ENCODE assay signal across 10 cellular contexts in genomic region chr12:70317781-70318180, GRCh38. TPM values are rescaled to one million over a fixed set of nuclear protein-coding genes. Genes with fewer than 3 reads are reported as not detected.
DNase-seq lines count a peak whose midpoint lies in the region; ATAC-seq and TF ChIP-seq lines count a peak whose summit lies in the region.
"Had no signal": no experiment of that assay in that cellular context is flagged by ENCODE, and none has a peak within 500 bp of the region (broad histone marks: within the 10 kb centered on the region; RNA-seq: fewer than 3 reads in every experiment).

No MANE protein-coding gene starts in this region.

- no peaks in the 10 kb centered on the region for H3K9me3 ChIP-seq in naive thymus-derived CD4-positive, alpha-beta T cell (ENCODE audit: control insufficient read depth in 2 of 3, low read length in 3 of 3)
- no peaks in the 10 kb centered on the region for H3K9me3 ChIP-seq in smooth muscle cell (replicated peaks; ENCODE audit: low read depth)

- peaks cover 88% of the 10 kb centered on the region for H4K20me1 ChIP-seq in smooth muscle cell (ENCODE audit: low read depth)

- peaks cover 6 to 30% (median 13%) of the 10 kb centered on the region in 5 donors for H3K36me3 Mint-ChIP-seq in naive thymus-derived CD4-positive, alpha-beta T cell

- H3K4me3 ChIP-seq in NB4 (ENCODE audit: low read depth, low read length), result no peak overlapping the region
- H3K4me3 ChIP-seq in naive thymus-derived CD4-positive, alpha-beta T cell (ENCODE audit: low read length), result no peak overlapping the region
- H3K4me3 ChIP-seq in smooth muscle cell, result no peak overlapping the region

- no peak for TF ChIP-seq CTCF in NB4 (IDR thresholded peaks at IDR 0.05; ENCODE audit: low read depth, low read length)
- TF ChIP-seq CTCF in smooth muscle cell (IDR thresholded peaks at IDR 0.05; ENCODE audit: borderline replicate concordance, insufficient read depth, poor library complexity, severe bottlenecking), result no peak

- H3K27ac ChIP-seq in naive thymus-derived CD4-positive, alpha-beta T cell (ENCODE audit: low read depth, low read length), result no peak overlapping the region
- H3K27ac ChIP-seq in smooth muscle cell (ENCODE audit: low read depth), result no peak overlapping the region

- peaks cover 26 to 75% (median 61%) of the 10 kb centered on the region in 7 donors for H3K4me1 Mint-ChIP-seq in naive thymus-derived CD4-positive, alpha-beta T cell
- H3K4me1 Mint-ChIP-seq: brain had no signal

- peak overlapping the region in 3 of 10 donors; percentile 4 to 10 (median 6) for H3K4me3 Mint-ChIP-seq in naive thymus-derived CD4-positive, alpha-beta T cell
- H3K4me3 Mint-ChIP-seq: brain had no signal

- CTCF ChIA-PET in naive thymus-derived CD4-positive, alpha-beta T cell (lab: Charles Lee), result no interaction called here

- H3K4me2 ChIP-seq in smooth muscle cell, result no peak overlapping the region

- H2AFZ ChIP-seq in smooth muscle cell (ENCODE audit: low read depth), result no peak overlapping the region

- no peaks in the 10 kb centered on the region for H3K36me3 ChIP-seq in naive thymus-derived CD4-positive, alpha-beta T cell (ENCODE audit: control insufficient read depth in 2 of 3, insufficient read depth in 3 of 3, low read length in 3 of 3)
- H3K36me3 ChIP-seq in smooth muscle cell (ENCODE audit: low read depth), result no peaks in the 10 kb centered on the region

- peak overlapping the region in 3 of 9 donors; percentile 22 to 36 (median 27) for H3K27ac Mint-ChIP-seq in naive thymus-derived CD4-positive, alpha-beta T cell
- H3K27ac Mint-ChIP-seq: brain had no signal

- DNase-seq in NB4 (ENCODE audit: low read depth) (peak; percentile 56), smooth muscle cell (lab: John Stamatoyannopoulos, UW; ENCODE audit: unreplicated experiment) (no peak), left cardiac atrium (no peak), NCI-H774 (lab: John Stamatoyannopoulos, UW) (no peak)
- DNase-seq in naive thymus-derived CD4-positive, alpha-beta T cell, result no peak
- no peak for DNase-seq in stimulated activated CD4-positive, alpha-beta T cell treated with anti-CD3 and anti-CD28 coated beads, Interleukin-4, amount 100 ng/mL, for 1 hour
- DNase-seq: H7 had no signal

- H3K27me3 ChIP-seq in naive thymus-derived CD4-positive, alpha-beta T cell (ENCODE audit: control insufficient read depth in 2 of 2, insufficient read depth in 2 of 2, low read length in 2 of 2), result no peaks in the 10 kb centered on the region
- H3K27me3 ChIP-seq in smooth muscle cell (ENCODE audit: low read depth), result no peaks in the 10 kb centered on the region

- H3K27me3 Mint-ChIP-seq in naive thymus-derived CD4-positive, alpha-beta T cell, result no peaks in the 10 kb centered on the region
- H3K27me3 Mint-ChIP-seq: brain had no signal

- ATAC-seq in GM19043 (IDR thresholded peaks at IDR 0.05; ENCODE audit: low read depth, unreplicated experiment) (peak; percentile 97), HG02852 (IDR thresholded peaks at IDR 0.05; ENCODE audit: unreplicated experiment) (peak; percentile 94), left cardiac atrium (no peak)
- ATAC-seq in naive thymus-derived CD4-positive, alpha-beta T cell, result peak; percentile 69

- H3K4me1 ChIP-seq in naive thymus-derived CD4-positive, alpha-beta T cell (ENCODE audit: control insufficient read depth in 2 of 2, insufficient read depth in 2 of 2, low read length in 2 of 2), result peaks cover 0 to 5% of the 10 kb centered on the region in 2 donors
- H3K4me1 ChIP-seq in smooth muscle cell (ENCODE audit: low read depth), result no peaks in the 10 kb centered on the region

- whole genome bisulfite sequencing in smooth muscle cell (ENCODE audit: low lambda C conversion rate), result 93% methylated on average over 3 of the region's 3 CpGs

- H3F3A ChIP-seq in smooth muscle cell (ENCODE audit: low read depth), result no peaks in the 10 kb centered on the region

- no peak for TF ChIP-seq POLR2A in NB4 (IDR thresholded peaks at IDR 0.05; ENCODE audit: extremely low read depth, insufficient read length)

- H3K9me3 Mint-ChIP-seq in naive thymus-derived CD4-positive, alpha-beta T cell, result no peaks in the 10 kb centered on the region
- H3K9me3 Mint-ChIP-seq: brain had no signal

- no peak overlapping the region for H3K9ac ChIP-seq in smooth muscle cell (ENCODE audit: low read depth)

- POLR2A ChIA-PET in naive thymus-derived CD4-positive, alpha-beta T cell (lab: Charles Lee), result interaction anchor here (0.6 kb wide), 1 partner anchor 29 kb away, joined by 3 read pairs; no protein-coding TSS in a partner anchor

- intact Hi-C loops in naive thymus-derived CD4-positive, alpha-beta T cell (cut with micrococcal nuclease), result loop anchor here in 1 of 2 donors (5.0 kb wide), 1 partner anchor 50 kb away; the partner anchor contains the start of gene KCNMB4
- intact Hi-C loops in left cardiac atrium (cut with DNase I), result no loop called here

- peaks cover 83% of the 10 kb centered on the region for H3K79me2 ChIP-seq in smooth muscle cell (ENCODE audit: low read depth)

RNA-seq across cellular contexts. Expression of gene KCNMB4, which starts 48.3 kb away (rescaled TPM):
- 1 to 10 TPM in 3 of 5 experiments, under 1 TPM in 2; 0.31 to 1.9 (median 1.4) TPM for total RNA-seq in naive thymus-derived CD4-positive, alpha-beta T cell
- polyA plus RNA-seq in naive thymus-derived CD4-positive, alpha-beta T cell, result 1 to 10 TPM; 1.1 to 1.7 TPM
- total RNA-seq in smooth muscle cell, result 8.5 and 22.0 TPM in 2 replicates
- 7.4 and 8.9 TPM in 2 replicates for polyA plus RNA-seq in smooth muscle cell
- total RNA-seq in left cardiac atrium, result 1 to 10 TPM; 2.3 to 2.6 TPM

Comparison
In these comparisons a context has a peak if more than half of its experiments do, and no peak if none do; other contexts are left out.
1. ATAC-seq: peak in GM19043 (single experiment), HG02852 (single experiment) and naive thymus-derived CD4-positive, alpha-beta T cell (single experiment); none in left cardiac atrium (0 of 2).